ENCODE assay signal across 12 cellular contexts in genomic region chr13:45361596-45362206, GRCh38. TPM values are rescaled to one million over a fixed set of nuclear protein-coding genes. Genes with fewer than 3 reads are reported as not detected.
DNase-seq lines count a peak whose midpoint lies in the region; ATAC-seq and TF ChIP-seq lines count a peak whose summit lies in the region.
"Had no signal": no experiment of that assay in that cellular context is flagged by ENCODE, and none has a peak within 500 bp of the region (broad histone marks: within the 10 kb centered on the region; RNA-seq: fewer than 3 reads in every experiment).

No MANE protein-coding gene starts in this region.

- H3K4me3 Mint-ChIP-seq in activated T-helper 1 cell treated with anti-CD3 and anti-CD28 coated beads, Interleukin-12 subunit alpha, Interleukin-12 subunit beta, Interleukin-2, Interleukin-4 antibody, amounts not matched to agents 30 ng/mL and 10 ng/mL and 1 ng/mL, durations not matched to agents 14 hours and 24 hours and 36 hours, result no peak overlapping the region
- H3K4me3 Mint-ChIP-seq: CD8-positive, alpha-beta T cell had no signal

- H3K27ac ChIP-seq in foreskin keratinocyte (peak overlapping the region; percentile 91), spleen (no peak overlapping the region)
- H3K27ac ChIP-seq: dorsolateral prefrontal cortex had no signal

- H3K27me3 ChIP-seq in foreskin keratinocyte (no peaks in the 10 kb centered on the region), spleen (replicated peaks in 1 of 7) (no peaks in the 10 kb centered on the region)
- H3K27me3 ChIP-seq: dorsolateral prefrontal cortex had no signal

- H3K27me3 Mint-ChIP-seq in activated T-helper 1 cell treated with anti-CD3 and anti-CD28 coated beads, Interleukin-12 subunit alpha, Interleukin-12 subunit beta, Interleukin-2, Interleukin-4 antibody, amounts not matched to agents 30 ng/mL and 10 ng/mL and 1 ng/mL, durations not matched to agents 14 hours and 24 hours and 36 hours (ENCODE audit: insufficient read depth), result no peaks in the 10 kb centered on the region

- peak overlapping the region; percentile 36 for H3K27ac Mint-ChIP-seq in activated T-helper 1 cell treated with anti-CD3 and anti-CD28 coated beads, Interleukin-12 subunit alpha, Interleukin-12 subunit beta, Interleukin-2, Interleukin-4 antibody, amounts not matched to agents 30 ng/mL and 10 ng/mL and 1 ng/mL, durations not matched to agents 14 hours and 24 hours and 36 hours

- peaks cover 51% of the 10 kb centered on the region for H3K36me3 Mint-ChIP-seq in activated T-helper 1 cell treated with anti-CD3 and anti-CD28 coated beads, Interleukin-12 subunit alpha, Interleukin-12 subunit beta, Interleukin-2, Interleukin-4 antibody, amounts not matched to agents 30 ng/mL and 10 ng/mL and 1 ng/mL, durations not matched to agents 14 hours and 24 hours and 36 hours (ENCODE audit: low read depth)

- ATAC-seq in foreskin keratinocyte (peak; percentile 93), HG02642 (IDR thresholded peaks at IDR 0.05; ENCODE audit: poor library complexity, unreplicated experiment) (no peak), HG03045 (IDR thresholded peaks at IDR 0.05; ENCODE audit: unreplicated experiment) (no peak)
- ATAC-seq: CD8-positive, alpha-beta T cell had no signal

- peaks cover 0 to 76% (median 4%) of the 10 kb centered on the region in 6 donors for H3K36me3 ChIP-seq in spleen

- TF ChIP-seq CTCF in foreskin keratinocyte (conservative IDR thresholded peaks at IDR 0.05), result no peak
- no peak for TF ChIP-seq CTCF in spleen (IDR thresholded peaks at IDR 0.05 in 8 of 11, conservative IDR thresholded peaks at IDR 0.05 in 3 of 11)

- H3K4me3 ChIP-seq in spleen, result no peak overlapping the region
- H3K4me3 ChIP-seq: dorsolateral prefrontal cortex had no signal

- H3K9me3 Mint-ChIP-seq in activated T-helper 1 cell treated with anti-CD3 and anti-CD28 coated beads, Interleukin-12 subunit alpha, Interleukin-12 subunit beta, Interleukin-2, Interleukin-4 antibody, amounts not matched to agents 30 ng/mL and 10 ng/mL and 1 ng/mL, durations not matched to agents 14 hours and 24 hours and 36 hours, result peaks cover 7% of the 10 kb centered on the region
- H3K9me3 Mint-ChIP-seq: CD8-positive, alpha-beta T cell had no signal

- no peak for TF ChIP-seq POLR2A in spleen (IDR thresholded peaks at IDR 0.05)

- intact Hi-C loops in activated T-helper 1 cell treated with anti-CD3 and anti-CD28 coated beads, Interleukin-12 subunit alpha, Interleukin-12 subunit beta, Interleukin-2, Interleukin-4 antibody, amounts not matched to agents 30 ng/mL and 10 ng/mL and 1 ng/mL, durations not matched to agents 14 hours and 24 hours and 36 hours (cut with micrococcal nuclease), result no loop called here
- intact Hi-C loops in spleen (cut with DNase I; ENCODE audit: low total_unique reads), result no loop called here

- peaks cover 48% of the 10 kb centered on the region for H3K4me1 Mint-ChIP-seq in activated T-helper 1 cell treated with anti-CD3 and anti-CD28 coated beads, Interleukin-12 subunit alpha, Interleukin-12 subunit beta, Interleukin-2, Interleukin-4 antibody, amounts not matched to agents 30 ng/mL and 10 ng/mL and 1 ng/mL, durations not matched to agents 14 hours and 24 hours and 36 hours (ENCODE audit: low read depth)

- peaks cover 0 to 7% (median 0%) of the 10 kb centered on the region in 8 donors for H3K9me3 ChIP-seq in spleen

- 94 to 98% (median 95%) methylated on average over 14 of the region's 14 CpGs for WGBS in spleen, 5 donors

- H3K4me1 ChIP-seq in foreskin keratinocyte (peaks cover 13% of the 10 kb centered on the region), spleen (peaks cover 0 to 11% (median under 1%) of the 10 kb centered on the region in 6 donors)

- DNase-seq in AG08395 (ENCODE audit: low spot score) (peak; percentile 52), H4 (ENCODE audit: low spot score) (peak; percentile 19), foreskin keratinocyte (peak; percentile 81 to 92), NOMO-1 (lab: John Stamatoyannopoulos, UW; ENCODE audit: unreplicated experiment in 2 of 2) (no peak), spleen (no peak)
- no peak for DNase-seq in activated T-helper 1 cell treated with anti-CD3 and anti-CD28 coated beads, Interleukin-12 subunit alpha, Interleukin-12 subunit beta, Interleukin-2, Interleukin-4 antibody, amounts not matched to agents 30 ng/mL and 10 ng/mL and 1 ng/mL, durations not matched to agents 14 hours and 24 hours and 36 hours (ENCODE audit: low spot score)
- DNase-seq: activated T-cell treated with anti-CD3 and anti-CD28 coated beads for 4 hours; CD8-positive, alpha-beta T cell; dorsolateral prefrontal cortex; NCI-H510A treated with DMSO at 0.1 percent for 48 hours had no signal

RNA-seq across cellular contexts. Expression of gene TPT1, which starts 20.7 kb away (rescaled TPM):
- 2,361 and 2,437 TPM in 2 replicates for total RNA-seq in H4 (2014; rRNA removed; shearing (Covaris generic))
- 2,353 and 2,360 TPM in 2 replicates for total RNA-seq in activated T-helper 1 cell treated with anti-CD3 and anti-CD28 coated beads, Interleukin-12 subunit alpha, Interleukin-12 subunit beta, Interleukin-2, Interleukin-4 antibody, amounts not matched to agents 30 ng/mL and 10 ng/mL and 1 ng/mL, durations not matched to agents 14 hours and 24 hours and 36 hours
- total RNA-seq in foreskin keratinocyte, result 3,187 and 3,228 TPM in 2 replicates
- polyA plus RNA-seq in foreskin keratinocyte, result 4,571 and 4,595 TPM in 2 replicates
- total RNA-seq in spleen, result 1,000 to 10,000 TPM; 2,558 to 4,574 (median 2,990) TPM
- over 10,000 TPM in 2 of 3 donors, 1,000 to 10,000 TPM in 1; 9,869 to 10,629 (median 10,206) TPM for polyA plus RNA-seq in spleen

RNA-seq across cellular contexts. Expression of gene SLC25A30, which starts 56.5 kb away (rescaled TPM):
- 5.5 and 7.1 TPM in 2 replicates for total RNA-seq in H4 (2014; rRNA removed; shearing (Covaris generic))
- total RNA-seq in activated T-helper 1 cell treated with anti-CD3 and anti-CD28 coated beads, Interleukin-12 subunit alpha, Interleukin-12 subunit beta, Interleukin-2, Interleukin-4 antibody, amounts not matched to agents 30 ng/mL and 10 ng/mL and 1 ng/mL, durations not matched to agents 14 hours and 24 hours and 36 hours, result 16.0 and 16.3 TPM in 2 replicates
- 23.0 and 25.3 TPM in 2 replicates for total RNA-seq in foreskin keratinocyte
- polyA plus RNA-seq in foreskin keratinocyte, result 6.5 and 9.0 TPM in 2 replicates
- total RNA-seq in spleen, result 10 to 100 TPM; 16.6 to 31.9 (median 23.5) TPM
- 10 to 100 TPM in 1 of 3 donors, 1 to 10 TPM in 2; 5.9 to 14.8 (median 6.7) TPM for polyA plus RNA-seq in spleen

Comparison
In these comparisons a context has a peak if more than half of its experiments do, and no peak if none do; other contexts are left out.
1. DNase-seq: peak in AG08395 (single experiment), H4 (single experiment) and foreskin keratinocyte (2 of 2); none in activated T-helper 1 cell treated with anti-CD3 and anti-CD28 coated beads, Interleukin-12 subunit alpha, Interleukin-12 subunit beta, Interleukin-2, Interleukin-4 antibody, amounts not matched to agents 30 ng/mL and 10 ng/mL and 1 ng/mL, durations not matched to agents 14 hours and 24 hours and 36 hours (single experiment), NOMO-1 (0 of 2) and spleen (single experiment).